In genomic region chr17:4950075-4950756, GRCh38 we compare ENCODE assay signal across 8 cellular contexts. TPM values are rescaled to one million over a fixed set of nuclear protein-coding genes. Genes with fewer than 3 reads are reported as not detected.
DNase-seq lines count a peak whose midpoint lies in the region; ATAC-seq and TF ChIP-seq lines count a peak whose summit lies in the region.

No MANE protein-coding gene starts in this region.

- 1% methylated on average over 52 of the region's 52 CpGs for WGBS in ectodermal cell, 2 experiments
- 3 to 17% methylated on average over 7 to 38 of the region's 52 CpGs for WGBS in upper lobe of left lung, 2 donors

- H3K9me3 Mint-ChIP-seq in T-cell, result no peaks in the 10 kb centered on the region

- POLR2A ChIA-PET in T-cell (lab: Charles Lee), result no interaction called here

- CTCF ChIA-PET in T-cell (lab: Charles Lee), result interaction anchor here in 1 of 2 donors (0.6 to 0.8 kb wide), 2 partner anchors 15 to 16 kb away, joined by 4 to 6 read pairs; no protein-coding TSS in a partner anchor

- H3K4me3 Mint-ChIP-seq in T-cell, result peak overlapping the region; percentile 74 to 100 (median 79)

- H3K4me3 ChIP-seq in ectodermal cell (ENCODE audit: insufficient read depth, low read depth, low read length) (peak overlapping the region; percentile 97), mononuclear cell (ENCODE audit: low read length) (peak overlapping the region; percentile 40), upper lobe of left lung (peak overlapping the region; percentile 49 to 100 (median 96))

- peak overlapping the region; percentile 81 for H3K9ac ChIP-seq in ES-I3 (ENCODE audit: low read depth, low read length)

- TF ChIP-seq CTCF in upper lobe of left lung (IDR thresholded peaks at IDR 0.05), result no peak

- H3K27me3 ChIP-seq in ectodermal cell (ENCODE audit: control insufficient read depth, insufficient read depth, low read length, poor library complexity, severe bottlenecking) (no peaks in the 10 kb centered on the region), mononuclear cell (ENCODE audit: insufficient read depth, low read length) (no peaks in the 10 kb centered on the region), upper lobe of left lung (no peaks in the 10 kb centered on the region)

- no peaks in the 10 kb centered on the region for H3K9me3 ChIP-seq in ES-I3 (ENCODE audit: control insufficient read depth, insufficient read depth, low read length)
- no peaks in the 10 kb centered on the region for H3K9me3 ChIP-seq in ectodermal cell (ENCODE audit: control insufficient read depth, low read length)
- no peaks in the 10 kb centered on the region for H3K9me3 ChIP-seq in mononuclear cell (ENCODE audit: low read depth, low read length)
- H3K9me3 ChIP-seq in upper lobe of left lung, result no peaks in the 10 kb centered on the region

- H3K27me3 Mint-ChIP-seq in T-cell, result no peaks in the 10 kb centered on the region

- peak; percentile 5 for ATAC-seq in HG02970 (IDR thresholded peaks at IDR 0.05; ENCODE audit: low FRiP score, unreplicated experiment)
- peak; percentile 1 to 12 (median 8) for ATAC-seq in T-cell (replicated peaks in 1 of 4)
- peak; percentile 19 to 58 for ATAC-seq in upper lobe of left lung (ENCODE audit: low FRiP score in 2 of 2)
- ATAC-seq in HG02981 (IDR thresholded peaks at IDR 0.05; ENCODE audit: unreplicated experiment), result no peak

- H3K36me3 Mint-ChIP-seq in T-cell, result peaks cover 17% of the 10 kb centered on the region

- TF ChIP-seq EP300 in upper lobe of left lung (IDR thresholded peaks at IDR 0.05), result no peak

- no peak for TF ChIP-seq POLR2A in upper lobe of left lung (IDR thresholded peaks at IDR 0.05)

- peaks cover 16% of the 10 kb centered on the region for H3K4me1 ChIP-seq in ES-I3 (ENCODE audit: insufficient read depth, low read length)
- peaks cover 25% of the 10 kb centered on the region for H3K4me1 ChIP-seq in ectodermal cell (ENCODE audit: control insufficient read depth, insufficient read depth, low read length)
- peaks cover 37% of the 10 kb centered on the region for H3K4me1 ChIP-seq in mononuclear cell (ENCODE audit: insufficient read depth, low read length)
- H3K4me1 ChIP-seq in upper lobe of left lung, result peaks cover 27 to 39% (median 34%) of the 10 kb centered on the region in 4 donors

- peaks cover 9% of the 10 kb centered on the region for H3K36me3 ChIP-seq in ES-I3 (ENCODE audit: insufficient read depth, low read length)
- H3K36me3 ChIP-seq in ectodermal cell (ENCODE audit: control insufficient read depth, insufficient read depth, low read length), result peaks cover 5% of the 10 kb centered on the region
- peaks cover 0 to 13% (median 10%) of the 10 kb centered on the region in 4 donors for H3K36me3 ChIP-seq in upper lobe of left lung

- H3K4me1 Mint-ChIP-seq in T-cell, result peaks cover 30 to 38% (median 31%) of the 10 kb centered on the region in 3 donors

- peak overlapping the region; percentile 91 for H3K27ac ChIP-seq in ectodermal cell (ENCODE audit: insufficient read depth, low read depth, low read length, poor library complexity, severe bottlenecking)
- H3K27ac ChIP-seq in upper lobe of left lung, result peak overlapping the region; percentile 97 to 100 (median 98)

- DNase-seq in T-cell (peak in 13 of 34 experiments; percentile 7 to 64 (median 27)), upper lobe of left lung (peak; percentile 59 to 93), GM03348 (ENCODE audit: low spot score) (no peak)

- H3K27ac Mint-ChIP-seq in T-cell, result peak overlapping the region; percentile 85 to 87

RNA-seq across cellular contexts. Expression of gene ENO3, which starts 0.7 kb away (rescaled TPM):
- total RNA-seq in T-cell (10 to 100 TPM; 31.0 to 38.4 (median 36.3) TPM), mononuclear cell (3.9 TPM), upper lobe of left lung (10 to 100 TPM in 3 of 6 donors, 1 to 10 TPM in 3; 4.3 to 49.2 (median 10.6) TPM)
- 87.1 TPM for polyA plus RNA-seq in ectodermal cell (2013, experiment 1 of 4)
- polyA plus RNA-seq in ectodermal cell (2013, experiment 2 of 4), result 101 TPM
- polyA plus RNA-seq in ectodermal cell (2013, experiment 3 of 4), result 70.5 TPM
- 78.5 TPM for polyA plus RNA-seq in ectodermal cell (2013, experiment 4 of 4)

RNA-seq across cellular contexts. Expression of gene PFN1, which starts 1.9 kb away (rescaled TPM):
- total RNA-seq in T-cell, result 100 to 1,000 TPM; 654 to 853 (median 744) TPM
- 623 TPM for polyA plus RNA-seq in ectodermal cell (2013, experiment 1 of 4)
- 574 TPM for polyA plus RNA-seq in ectodermal cell (2013, experiment 2 of 4)
- 704 TPM for polyA plus RNA-seq in ectodermal cell (2013, experiment 3 of 4)
- polyA plus RNA-seq in ectodermal cell (2013, experiment 4 of 4), result 677 TPM
- 414 TPM for total RNA-seq in mononuclear cell
- total RNA-seq in upper lobe of left lung, result 100 to 1,000 TPM; 403 to 814 (median 641) TPM

RNA-seq across cellular contexts. Expression of gene RNF167, which starts 10.1 kb away (rescaled TPM):
- total RNA-seq in T-cell, result 100 to 1,000 TPM; 109 to 158 (median 135) TPM
- polyA plus RNA-seq in ectodermal cell (2013, experiment 1 of 4), result 106 TPM
- 104 TPM for polyA plus RNA-seq in ectodermal cell (2013, experiment 2 of 4)
- 108 TPM for polyA plus RNA-seq in ectodermal cell (2013, experiment 3 of 4)
- polyA plus RNA-seq in ectodermal cell (2013, experiment 4 of 4), result 115 TPM
- total RNA-seq in mononuclear cell, result 19.3 TPM
- 100 to 1,000 TPM in 2 of 6 donors, 10 to 100 TPM in 4; 41.9 to 130 (median 72.9) TPM for total RNA-seq in upper lobe of left lung

RNA-seq across cellular contexts. Expression of gene SLC25A11, which starts 10.4 kb away (rescaled TPM):
- 10 to 100 TPM; 30.9 to 51.6 (median 47.0) TPM for total RNA-seq in T-cell
- polyA plus RNA-seq in ectodermal cell (2013, experiment 1 of 4), result 59.7 TPM
- polyA plus RNA-seq in ectodermal cell (2013, experiment 2 of 4), result 60.3 TPM
- polyA plus RNA-seq in ectodermal cell (2013, experiment 3 of 4), result 47.6 TPM
- 59.3 TPM for polyA plus RNA-seq in ectodermal cell (2013, experiment 4 of 4)
- total RNA-seq in mononuclear cell, result 17.1 TPM
- total RNA-seq in upper lobe of left lung, result 10 to 100 TPM; 37.5 to 69.2 (median 47.9) TPM

RNA-seq across cellular contexts. Expression of gene SPAG7, which starts 17.4 kb away (rescaled TPM):
- total RNA-seq in T-cell (10 to 100 TPM; 36.4 to 65.6 (median 55.8) TPM), mononuclear cell (30.4 TPM), upper lobe of left lung (10 to 100 TPM; 48.2 to 66.4 (median 63.8) TPM)
- polyA plus RNA-seq in ectodermal cell (2013, experiment 1 of 4), result 110 TPM
- polyA plus RNA-seq in ectodermal cell (2013, experiment 2 of 4), result 102 TPM
- polyA plus RNA-seq in ectodermal cell (2013, experiment 3 of 4), result 93.6 TPM
- polyA plus RNA-seq in ectodermal cell (2013, experiment 4 of 4), result 102 TPM

Comparison
In these comparisons a context has a peak if more than half of its experiments do, and no peak if none do; other contexts are left out.
1. H3K4me3 ChIP-seq: peak in every context shown above with its lines; median percentile 97 in ectodermal cell; 96 in upper lobe of left lung; 40 in mononuclear cell.